Comparison of ENCODE assay signal across 1 cellular context in the genomic region with DNA sequence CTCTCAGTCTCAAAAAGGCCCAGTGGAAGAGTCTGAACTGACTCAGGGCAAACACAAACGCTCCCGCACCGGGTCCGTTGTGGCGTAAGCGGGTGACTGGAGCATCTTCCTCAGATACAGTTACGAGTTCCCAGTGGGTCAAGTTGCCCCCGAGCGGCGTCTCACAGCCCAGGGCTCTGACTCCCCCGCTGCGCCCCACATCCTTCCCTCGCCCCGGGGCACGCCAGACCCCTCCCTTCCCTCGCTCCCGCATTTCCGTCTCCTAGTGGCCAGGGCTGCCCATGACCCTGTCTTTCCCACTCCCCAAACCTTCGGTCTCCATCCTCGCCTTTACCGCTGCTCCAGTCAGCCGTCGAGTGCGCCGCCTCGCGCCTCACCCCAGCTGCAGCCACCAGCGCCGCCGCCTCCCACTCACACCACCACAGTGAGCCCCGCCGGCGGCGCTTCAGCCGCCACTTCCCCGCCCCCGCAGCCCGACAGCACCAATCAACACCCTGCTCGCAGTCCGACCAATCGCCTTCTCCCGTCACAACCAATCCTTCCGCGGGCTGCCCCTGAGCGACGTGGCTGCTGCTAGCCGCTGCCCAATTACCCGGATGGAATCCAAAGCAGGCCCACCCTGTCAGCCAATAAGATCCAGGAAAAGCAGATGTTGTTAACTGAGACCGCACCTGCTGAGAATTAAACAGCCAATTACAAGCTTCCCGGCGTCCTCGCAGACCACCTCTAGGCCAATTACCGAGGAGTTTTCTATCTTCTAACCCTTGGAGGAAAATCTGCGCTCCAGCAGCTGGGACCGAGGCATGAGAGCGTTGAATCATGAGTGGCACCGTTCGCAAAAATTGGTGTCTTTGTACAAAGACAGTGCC.
TF ChIP-seq lines count a peak whose summit lies in the region.

A gene with protein sequence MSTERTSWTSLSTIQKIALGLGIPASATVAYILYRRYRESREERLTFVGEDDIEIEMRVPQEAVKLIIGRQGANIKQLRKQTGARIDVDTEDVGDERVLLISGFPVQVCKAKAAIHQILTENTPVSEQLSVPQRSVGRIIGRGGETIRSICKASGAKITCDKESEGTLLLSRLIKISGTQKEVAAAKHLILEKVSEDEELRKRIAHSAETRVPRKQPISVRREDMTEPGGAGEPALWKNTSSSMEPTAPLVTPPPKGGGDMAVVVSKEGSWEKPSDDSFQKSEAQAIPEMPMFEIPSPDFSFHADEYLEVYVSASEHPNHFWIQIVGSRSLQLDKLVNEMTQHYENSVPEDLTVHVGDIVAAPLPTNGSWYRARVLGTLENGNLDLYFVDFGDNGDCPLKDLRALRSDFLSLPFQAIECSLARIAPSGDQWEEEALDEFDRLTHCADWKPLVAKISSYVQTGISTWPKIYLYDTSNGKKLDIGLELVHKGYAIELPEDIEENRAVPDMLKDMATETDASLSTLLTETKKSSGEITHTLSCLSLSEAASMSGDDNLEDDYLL (minus strand): TSS at position 430 of the 869 bp plus-strand sequence. CDS start 7,478 bp downstream, outside the sequence.

TF ChIP-seq in IMR-90, 13 proteins besides CTCF, POLR2A, EP300 and RAD21 (continued from another document):
- TF ChIP-seq MAFK (IDR thresholded peaks at IDR 0.05; ENCODE audit: low read depth, low read length) (no peak), BHLHE40 (IDR thresholded peaks at IDR 0.05; ENCODE audit: low read depth, low read length) (no peak), CHD1 (IDR thresholded peaks at IDR 0.05; ENCODE audit: low read depth, low read length) (no peak)
